17 cellular contexts compared by ENCODE assay signal in genomic region chr7:136950331-136950730, GRCh38.
DNase-seq lines count a peak whose midpoint lies in the region; TF ChIP-seq lines count a peak whose summit lies in the region.
"Had no signal": no experiment of that assay in that cellular context is flagged by ENCODE, and none has a peak within 500 bp of the region (broad histone marks: within the 10 kb centered on the region; RNA-seq: fewer than 3 reads in every experiment).

No MANE protein-coding gene starts in this region.

- peak overlapping the region; percentile 25 for H3K27ac Mint-ChIP-seq in osteocyte (ENCODE audit: unreplicated experiment)
- H3K27ac Mint-ChIP-seq: CD4-positive, alpha-beta memory T cell had no signal

- H3K27me3 Mint-ChIP-seq in osteocyte (ENCODE audit: unreplicated experiment): no peaks in the 10 kb centered on the region
- H3K27me3 Mint-ChIP-seq: CD4-positive, alpha-beta memory T cell had no signal

- no peak overlapping the region for H3K4me3 Mint-ChIP-seq in osteocyte (ENCODE audit: unreplicated experiment)
- H3K4me3 Mint-ChIP-seq: CD4-positive, alpha-beta memory T cell had no signal

- peak; percentile 38 for DNase-seq in EH (ENCODE audit: low read depth)
- DNase-seq in M059J (ENCODE audit: low read depth): peak; percentile 63
- no peak for DNase-seq in osteocyte (ENCODE audit: extremely low spot score, unreplicated experiment)
- no peak for DNase-seq in stimulated activated naive CD4-positive, alpha-beta T cell (lab: John Stamatoyannopoulos, UW)
- no peak for DNase-seq in NCI-H510A treated with DMSO at 0.1 percent for 48 hours (lab: John Stamatoyannopoulos, UW)
- DNase-seq in SK-N-DZ (ENCODE audit: low spot score): no peak
- DNase-seq: 8988T; C1 segment of cervical spinal cord; Calu3; CD4-positive, alpha-beta memory T cell; COR-L47; DMS53; DMS79 treated with DMSO at 0.1 percent for 48 hours; GDM1; GM23248; H7; HCEC 1CT had no signal

- H3K36me3 Mint-ChIP-seq in osteocyte (ENCODE audit: unreplicated experiment): peaks cover 23% of the 10 kb centered on the region
- H3K36me3 Mint-ChIP-seq: CD4-positive, alpha-beta memory T cell had no signal

- peaks cover 10% of the 10 kb centered on the region for H3K9me3 Mint-ChIP-seq in osteocyte (ENCODE audit: unreplicated experiment)

- no peak for TF ChIP-seq CTCF in osteocyte (IDR thresholded peaks at IDR 0.05)

- peaks cover 58% of the 10 kb centered on the region for H3K4me1 Mint-ChIP-seq in osteocyte (ENCODE audit: unreplicated experiment)
- H3K4me1 Mint-ChIP-seq: CD4-positive, alpha-beta memory T cell had no signal

Comparison
In these comparisons a context has a peak if more than half of its experiments do, and no peak if none do; other contexts are left out.
1. DNase-seq: peak in EH (single experiment) and M059J (single experiment); none in osteocyte (single experiment), stimulated activated naive CD4-positive, alpha-beta T cell (0 of 6), NCI-H510A treated with DMSO at 0.1 percent for 48 hours (single experiment) and SK-N-DZ (single experiment).